ENCODE assay signal across 11 cellular contexts in genomic region chr3:42216820-42217416, GRCh38. TPM values are rescaled to one million over a fixed set of nuclear protein-coding genes. Genes with fewer than 3 reads are reported as not detected.
DNase-seq lines count a peak whose midpoint lies in the region; ATAC-seq and TF ChIP-seq lines count a peak whose summit lies in the region.
"Had no signal": no experiment of that assay in that cellular context is flagged by ENCODE, and none has a peak within 500 bp of the region (broad histone marks: within the 10 kb centered on the region; RNA-seq: fewer than 3 reads in every experiment).

No MANE protein-coding gene starts in this region.

- H3K56ac ChIP-seq in H9 (ENCODE audit: insufficient read length, low read depth, low read length) (no peak overlapping the region), mesendoderm (ENCODE audit: low read length) (no peak overlapping the region)

- peak; percentile 50 for ATAC-seq in activated naive CD8-positive, alpha-beta T cell treated with anti-CD3 and anti-CD28 coated beads, Interleukin-2, amount 10 ng/mL, durations not matched to agents 7 days and 5 days (ENCODE audit: low read depth)
- ATAC-seq in GM21528 (IDR thresholded peaks at IDR 0.05; ENCODE audit: low FRiP score, unreplicated experiment): no peak

- peak overlapping the region; percentile 10 to 89 (median 72) for H3K27ac Mint-ChIP-seq in CD4-positive, alpha-beta memory T cell
- peak overlapping the region in 2 of 3 experiments; percentile 6 to 72; a peak in 2 of 7 replicates for H3K27ac Mint-ChIP-seq in H9
- peak overlapping the region; percentile 84 for H3K27ac Mint-ChIP-seq in activated naive CD8-positive, alpha-beta T cell treated with anti-CD3 and anti-CD28 coated beads, Interleukin-2, amount 10 ng/mL, durations not matched to agents 7 days and 5 days

- H3K36me3 Mint-ChIP-seq in CD4-positive, alpha-beta memory T cell: peaks cover 19% of the 10 kb centered on the region in 2 donors
- H3K36me3 Mint-ChIP-seq in H9 (ENCODE audit: insufficient read depth in 1 of 3, low read depth in 3 of 3): peaks cover 9 to 31% (median 14%) of the 10 kb centered on the region in 3 experiments; a peak in 6 of 7 replicates
- H3K36me3 Mint-ChIP-seq in activated naive CD8-positive, alpha-beta T cell treated with anti-CD3 and anti-CD28 coated beads, Interleukin-2, amount 10 ng/mL, durations not matched to agents 7 days and 5 days: peaks cover 18% of the 10 kb centered on the region

- peaks cover 39 to 55% (median 49%) of the 10 kb centered on the region in 4 donors for H3K4me1 Mint-ChIP-seq in CD4-positive, alpha-beta memory T cell
- peaks cover 11 to 17% of the 10 kb centered on the region in 2 experiments for H3K4me1 Mint-ChIP-seq in H9
- peaks cover 54% of the 10 kb centered on the region for H3K4me1 Mint-ChIP-seq in activated naive CD8-positive, alpha-beta T cell treated with anti-CD3 and anti-CD28 coated beads, Interleukin-2, amount 10 ng/mL, durations not matched to agents 7 days and 5 days
- H3K4me1 Mint-ChIP-seq: brain had no signal

- intact Hi-C loops in CD4-positive, alpha-beta memory T cell (cut with micrococcal nuclease): no loop called here

- no peak overlapping the region for H2BK12ac ChIP-seq in H9 (ENCODE audit: insufficient read length, low read depth, low read length)

- H3K23ac ChIP-seq in H9 (ENCODE audit: insufficient read length, low read depth, low read length): no peak overlapping the region
- H3K23ac ChIP-seq in mesendoderm (ENCODE audit: low read length): no peak overlapping the region

- H3K9ac ChIP-seq in H9 (ENCODE audit: extremely low read depth, insufficient read length, low read length): no peak overlapping the region
- H3K9ac ChIP-seq in mesendoderm (ENCODE audit: low read length): no peak overlapping the region

- no peak overlapping the region for H2BK20ac ChIP-seq in H9 (ENCODE audit: low read depth, low read length, poor library complexity, severe bottlenecking)

- DNase-seq in CD4-positive, alpha-beta memory T cell: peak in 4 of 5 donors; percentile 10 to 31 (median 28)
- DNase-seq in H9 (no peak), mesendoderm (peak; percentile 64), NCI-H2227 (lab: John Stamatoyannopoulos, UW; ENCODE audit: unreplicated experiment) (no peak), NOMO-1 treated with DMSO at 0.1 percent for 48 hours (lab: John Stamatoyannopoulos, UW; ENCODE audit: unreplicated experiment) (no peak)
- no peak for DNase-seq in activated naive CD8-positive, alpha-beta T cell treated with anti-CD3 and anti-CD28 coated beads, Interleukin-2, amount 10 ng/mL, durations not matched to agents 7 days and 5 days
- DNase-seq: NCI-H748 treated with DMSO at 0.1 percent for 48 hours had no signal

- no peak overlapping the region for H3K14ac ChIP-seq in H9 (ENCODE audit: insufficient read depth, low read length)

- CTCF ChIA-PET in CD4-positive, alpha-beta memory T cell (lab: Charles Lee; ENCODE audit: partially characterized antibody): interaction anchor here (1.0 kb wide), 1 partner anchor 39 kb away, joined by 5 read pairs; no protein-coding TSS in a partner anchor

- no peak overlapping the region for H3K4me3 ChIP-seq in CD4-positive, alpha-beta memory T cell (ENCODE audit: low read length in 2 of 2)
- no peak overlapping the region for H3K4me3 ChIP-seq in mesendoderm (ENCODE audit: low read length)
- H3K4me3 ChIP-seq: smooth muscle cell had no signal

- no peak for TF ChIP-seq CTCF in H9 (conservative IDR thresholded peaks at IDR 0.05)

- H3K27me3 Mint-ChIP-seq in CD4-positive, alpha-beta memory T cell: no peaks in the 10 kb centered on the region
- H3K27me3 Mint-ChIP-seq in H9 (ENCODE audit: low read depth): no peaks in the 10 kb centered on the region
- no peaks in the 10 kb centered on the region for H3K27me3 Mint-ChIP-seq in activated naive CD8-positive, alpha-beta T cell treated with anti-CD3 and anti-CD28 coated beads, Interleukin-2, amount 10 ng/mL, durations not matched to agents 7 days and 5 days
- H3K27me3 Mint-ChIP-seq: brain had no signal

- no CpG with 5 or more reads among the region's 6 CpGs for WGBS in H9 (ENCODE audit: extremely low coverage, insufficient read length, low lambda C conversion rate)
- no CpG with 5 or more reads among the region's 6 CpGs for WGBS in mesendoderm (ENCODE audit: extremely low coverage, insufficient coverage, low lambda C conversion rate)

- H4K8ac ChIP-seq in H9 (replicated peaks; ENCODE audit: insufficient read length, low read depth, low read length): no peak overlapping the region
- no peak overlapping the region for H4K8ac ChIP-seq in mesendoderm (ENCODE audit: low read depth, low read length)

- H3K23me2 ChIP-seq in H9 (ENCODE audit: insufficient read length, low read depth, low read length, poor library complexity, severe bottlenecking): no peaks in the 10 kb centered on the region

- H2BK15ac ChIP-seq in H9 (ENCODE audit: low read depth, low read length): no peak overlapping the region
- no peak overlapping the region for H2BK15ac ChIP-seq in mesendoderm (replicated peaks; ENCODE audit: low read depth)

- H3K27ac ChIP-seq in CD4-positive, alpha-beta memory T cell (ENCODE audit: low read depth, low read length): peak overlapping the region; percentile 14
- H3K27ac ChIP-seq in H9 (ENCODE audit: insufficient read length, low read depth, low read length): no peak overlapping the region
- no peak overlapping the region for H3K27ac ChIP-seq in mesendoderm (ENCODE audit: low read depth, low read length)

- H2AFZ ChIP-seq in H9 (ENCODE audit: low read length): no peak overlapping the region

- H3K79me1 ChIP-seq in H9 (ENCODE audit: insufficient read depth, low read depth, low read length, poor library complexity, severe bottlenecking): no peaks in the 10 kb centered on the region
- H3K79me1 ChIP-seq in mesendoderm (ENCODE audit: low read length): no peaks in the 10 kb centered on the region

- H2AK5ac ChIP-seq in H9 (ENCODE audit: insufficient read length, low read length) (no peak overlapping the region), mesendoderm (ENCODE audit: low read length) (no peak overlapping the region)

- H4K91ac ChIP-seq in H9 (ENCODE audit: insufficient read length, low read depth, low read length): no peak overlapping the region

- H3K79me2 ChIP-seq in H9 (ENCODE audit: insufficient read depth, low read length) (no peaks in the 10 kb centered on the region), mesendoderm (ENCODE audit: control insufficient read depth, insufficient read depth, low read length) (no peaks in the 10 kb centered on the region)

- POLR2A ChIA-PET in CD4-positive, alpha-beta memory T cell (lab: Charles Lee; ENCODE audit: partially characterized antibody): no interaction called here
- POLR2A ChIA-PET in activated naive CD8-positive, alpha-beta T cell treated with anti-CD3 and anti-CD28 coated beads, Interleukin-2, amount 10 ng/mL, durations not matched to agents 7 days and 5 days (lab: Charles Lee): no interaction called here

- no peaks in the 10 kb centered on the region for H3K36me3 ChIP-seq in CD4-positive, alpha-beta memory T cell (ENCODE audit: insufficient read depth, low read length)
- H3K36me3 ChIP-seq in mesendoderm (ENCODE audit: control insufficient read depth, insufficient read depth, low read length): no peaks in the 10 kb centered on the region

- peaks cover 52% of the 10 kb centered on the region for H3K4me1 ChIP-seq in CD4-positive, alpha-beta memory T cell (ENCODE audit: insufficient read depth, low read length)
- no peaks in the 10 kb centered on the region for H3K4me1 ChIP-seq in H9 (ENCODE audit: insufficient read depth, low read length)
- H3K4me1 ChIP-seq in mesendoderm (ENCODE audit: control insufficient read depth, low read depth, low read length): no peaks in the 10 kb centered on the region

- peaks cover 0 to 2% (median 0%) of the 10 kb centered on the region in 8 donors for H3K9me3 Mint-ChIP-seq in CD4-positive, alpha-beta memory T cell
- no peaks in the 10 kb centered on the region for H3K9me3 Mint-ChIP-seq in H9
- H3K9me3 Mint-ChIP-seq in activated naive CD8-positive, alpha-beta T cell treated with anti-CD3 and anti-CD28 coated beads, Interleukin-2, amount 10 ng/mL, durations not matched to agents 7 days and 5 days: no peaks in the 10 kb centered on the region
- H3K9me3 Mint-ChIP-seq: brain had no signal

- H3K4me3 Mint-ChIP-seq in CD4-positive, alpha-beta memory T cell: peak overlapping the region in 7 of 8 donors; percentile 3 to 77 (median 60)
- H3K4me3 Mint-ChIP-seq in H9: no peak overlapping the region
- H3K4me3 Mint-ChIP-seq in activated naive CD8-positive, alpha-beta T cell treated with anti-CD3 and anti-CD28 coated beads, Interleukin-2, amount 10 ng/mL, durations not matched to agents 7 days and 5 days: peak overlapping the region; percentile 65
- H3K4me3 Mint-ChIP-seq: brain had no signal

- no peaks in the 10 kb centered on the region for H4K20me1 ChIP-seq in H9 (ENCODE audit: control insufficient read depth, insufficient read depth, insufficient read length)

- H2BK5ac ChIP-seq in H9 (ENCODE audit: insufficient read length, low read length): no peak overlapping the region
- no peak overlapping the region for H2BK5ac ChIP-seq in mesendoderm (ENCODE audit: low read length)

- H3K9me3 ChIP-seq in CD4-positive, alpha-beta memory T cell (ENCODE audit: control insufficient read depth in 1 of 2, low read length in 2 of 2): no peaks in the 10 kb centered on the region
- no peaks in the 10 kb centered on the region for H3K9me3 ChIP-seq in H9 (ENCODE audit: control insufficient read depth, low read depth, low read length)

- H2BK120ac ChIP-seq in H9 (ENCODE audit: low read depth, low read length, poor library complexity, severe bottlenecking) (no peak overlapping the region), mesendoderm (ENCODE audit: low read depth, low read length) (no peak overlapping the region)

- H3K4ac ChIP-seq in H9 (ENCODE audit: low read depth, low read length) (no peak overlapping the region), mesendoderm (ENCODE audit: low read depth, low read length) (no peak overlapping the region)

- H3K4me2 ChIP-seq in H9 (ENCODE audit: insufficient read depth, insufficient read length, low read length): no peak overlapping the region
- H3K4me2 ChIP-seq in mesendoderm (ENCODE audit: low read length): no peak overlapping the region
- H3K4me2 ChIP-seq: smooth muscle cell had no signal

- no peak overlapping the region for H3T11ph ChIP-seq in H9 (ENCODE audit: low read length)

- no peaks in the 10 kb centered on the region for H3K27me3 ChIP-seq in CD4-positive, alpha-beta memory T cell (ENCODE audit: insufficient read depth, low read length)
- no peaks in the 10 kb centered on the region for H3K27me3 ChIP-seq in H9 (ENCODE audit: insufficient read depth, low read length)
- H3K27me3 ChIP-seq in mesendoderm (ENCODE audit: insufficient read depth, low read length, poor library complexity): no peaks in the 10 kb centered on the region

- H3K18ac ChIP-seq in H9 (ENCODE audit: insufficient read length, low read depth, low read length) (no peak overlapping the region), mesendoderm (ENCODE audit: low read length) (no peak overlapping the region)

- H4K5ac ChIP-seq in H9 (ENCODE audit: insufficient read length, low read depth, low read length) (no peak overlapping the region), mesendoderm (ENCODE audit: low read length) (no peak overlapping the region)

RNA-seq across cellular contexts. Expression of gene CCK, which starts 49.1 kb away (rescaled TPM):
- total RNA-seq in CD4-positive, alpha-beta memory T cell: not detected
- polyA plus RNA-seq in CD4-positive, alpha-beta memory T cell: not detected
- total RNA-seq in H9 (2021): 0.37 and 0.42 TPM in 2 replicates
- not detected for total RNA-seq in activated naive CD8-positive, alpha-beta T cell treated with anti-CD3 and anti-CD28 coated beads, Interleukin-2, amount 10 ng/mL, durations not matched to agents 7 days and 5 days
- polyA plus RNA-seq in mesendoderm (2013, experiment 1 of 2): 0.86 TPM
- polyA plus RNA-seq in mesendoderm (2013, experiment 2 of 2): 0.64 TPM
- total RNA-seq: smooth muscle cell had no signal
- polyA plus RNA-seq: neural cell, smooth muscle cell had no signal

Comparison
In these comparisons a context has a peak if more than half of its experiments do, and no peak if none do; other contexts are left out.
1. DNase-seq: peak in CD4-positive, alpha-beta memory T cell (4 of 5) and mesendoderm (single experiment); none in H9 (single experiment), activated naive CD8-positive, alpha-beta T cell treated with anti-CD3 and anti-CD28 coated beads, Interleukin-2, amount 10 ng/mL, durations not matched to agents 7 days and 5 days (single experiment), NCI-H2227 (single experiment) and NOMO-1 treated with DMSO at 0.1 percent for 48 hours (single experiment).
2. H3K4me3 Mint-ChIP-seq: peak in CD4-positive, alpha-beta memory T cell (7 of 8) and activated naive CD8-positive, alpha-beta T cell treated with anti-CD3 and anti-CD28 coated beads, Interleukin-2, amount 10 ng/mL, durations not matched to agents 7 days and 5 days (single experiment); none in H9 (0 of 2).
3. Peak in every context shown above with its lines, with median percentiles within 50 percentile points of each other: H3K27ac Mint-ChIP-seq.